In genomic region chr17:1762233-1762905, GRCh38 we compare ENCODE assay signal across 9 cellular contexts. TPM values are rescaled to one million over a fixed set of nuclear protein-coding genes. Genes with fewer than 3 reads are reported as not detected.
A peak's percentile ranks its signal among the peaks of the same experiment; 100 is the strongest.
DNase-seq lines count a peak whose midpoint lies in the region; ATAC-seq and TF ChIP-seq lines count a peak whose summit lies in the region.
"Had no signal": no experiment of that assay in that cellular context is flagged by ENCODE, and none has a peak within 500 bp of the region (broad histone marks: within the 10 kb centered on the region; RNA-seq: fewer than 3 reads in every experiment).

No MANE protein-coding gene starts in this region.

- CTCF ChIA-PET in T-cell (lab: Charles Lee), result interaction anchor here in 1 of 2 donors (0.5 kb wide), 1 partner anchor 9 kb away, joined by 5 read pairs; no protein-coding TSS in a partner anchor

- no peaks in the 10 kb centered on the region for H3K9me3 Mint-ChIP-seq in T-cell
- H3K9me3 Mint-ChIP-seq in glutamatergic neuron (ENCODE audit: unreplicated experiment), result no peaks in the 10 kb centered on the region

- POLR2A ChIA-PET in T-cell (lab: Charles Lee), result no interaction called here

- H3K4me1 Mint-ChIP-seq in T-cell (peaks cover 42 to 46% (median 44%) of the 10 kb centered on the region in 3 donors), glutamatergic neuron (ENCODE audit: low read depth, unreplicated experiment) (peaks cover 13% of the 10 kb centered on the region)

- peaks cover 28% of the 10 kb centered on the region for H3K4me1 ChIP-seq in ES-I3 (ENCODE audit: insufficient read depth, low read length)

- H3K4me3 Mint-ChIP-seq in T-cell (peak overlapping the region in 1 of 3 donors; percentile 74), glutamatergic neuron (ENCODE audit: unreplicated experiment) (peak overlapping the region; percentile 34)

- H3K27me3 Mint-ChIP-seq in T-cell (no peaks in the 10 kb centered on the region), glutamatergic neuron (ENCODE audit: unreplicated experiment) (peaks cover 6% of the 10 kb centered on the region)

- H3K27ac Mint-ChIP-seq in T-cell (peak overlapping the region; percentile 97 to 98), glutamatergic neuron (ENCODE audit: unreplicated experiment) (no peak overlapping the region)

- peak overlapping the region; percentile 76 for H3K4me3 ChIP-seq in retinal pigment epithelial cell (ENCODE audit: low read length)

- H3K9me3 ChIP-seq in ES-I3 (ENCODE audit: control insufficient read depth, insufficient read depth, low read length), result no peaks in the 10 kb centered on the region

- TF ChIP-seq CTCF in glutamatergic neuron (IDR thresholded peaks at IDR 0.05; ENCODE audit: partially characterized antibody, unreplicated experiment) (no peak), retinal pigment epithelial cell (conservative IDR thresholded peaks at IDR 0.05; ENCODE audit: low read depth, low read length) (no peak)

- H3K36me3 Mint-ChIP-seq in T-cell (no peaks in the 10 kb centered on the region), glutamatergic neuron (ENCODE audit: unreplicated experiment) (no peaks in the 10 kb centered on the region)

- DNase-seq in T-cell (no peak), glutamatergic neuron (no peak), retinal pigment epithelial cell (ENCODE audit: low read depth) (no peak), NCI-H1105 treated with DMSO at 0.1 percent for 48 hours (lab: John Stamatoyannopoulos, UW) (no peak), AML-193 (lab: John Stamatoyannopoulos, UW) (no peak)
- no peak for DNase-seq in activated CD4-positive, CD25-positive, alpha-beta regulatory T cell treated with anti-CD3 and anti-CD28 coated beads, Interleukin-2, amount 50 U/mL, for 72 hours

- no peak for ATAC-seq in T-cell (replicated peaks in 1 of 4)
- no peak for ATAC-seq in HG03442 (IDR thresholded peaks at IDR 0.05; ENCODE audit: unreplicated experiment)

- peak overlapping the region; percentile 38 for H3K9ac ChIP-seq in ES-I3 (ENCODE audit: low read depth, low read length)

- no peaks in the 10 kb centered on the region for H3K36me3 ChIP-seq in ES-I3 (ENCODE audit: insufficient read depth, low read length)

RNA-seq across cellular contexts. Expression of gene SERPINF1, which starts 0.5 kb away (rescaled TPM):
- 1 to 10 TPM in 4 of 5 donors, under 1 TPM in 1; 0.68 to 8.9 (median 4.4) TPM for total RNA-seq in T-cell
- 9.7 TPM for total RNA-seq in glutamatergic neuron (ENCODE audit: unreplicated experiment)
- total RNA-seq: lung microvascular endothelial cell had no signal

RNA-seq across cellular contexts. Expression of gene SERPINF2, which starts 19.7 kb away (rescaled TPM):
- total RNA-seq in T-cell (1 to 10 TPM in 4 of 5 donors, under 1 TPM in 1; 0.86 to 2.9 (median 1.4) TPM), glutamatergic neuron (ENCODE audit: unreplicated experiment) (0.37 TPM)
- total RNA-seq: lung microvascular endothelial cell had no signal

RNA-seq across cellular contexts. Expression of gene WDR81, which starts 37.9 kb away (rescaled TPM):
- 10 to 100 TPM; 41.4 to 76.0 (median 63.1) TPM for total RNA-seq in T-cell
- total RNA-seq in glutamatergic neuron (ENCODE audit: unreplicated experiment), result 13.4 TPM

RNA-seq across cellular contexts. Expression of gene TLCD2, which starts 52.2 kb away (rescaled TPM):
- total RNA-seq in T-cell (under 1 TPM; 0.25 to 0.82 (median 0.59) TPM), glutamatergic neuron (ENCODE audit: unreplicated experiment) (0.96 TPM)
